In genomic region chr13:27264181-27264580, GRCh38 we compare ENCODE assay signal across 8 cellular contexts. TPM values are rescaled to one million over a fixed set of nuclear protein-coding genes. Genes with fewer than 3 reads are reported as not detected.
DNase-seq lines count a peak whose midpoint lies in the region; ATAC-seq and TF ChIP-seq lines count a peak whose summit lies in the region.

No MANE protein-coding gene starts in this region.

- DNase-seq in COR-L47 (lab: John Stamatoyannopoulos, UW) = peak; percentile 34
- peak; percentile 35 for DNase-seq in NCI-H2171 (lab: John Stamatoyannopoulos, UW)
- peak; percentile 21 for DNase-seq in epidermal melanocyte (ENCODE audit: insufficient read length, low spot score)
- DNase-seq in neural crest cell (ENCODE audit: low read depth, low spot score) = no peak
- no peak for DNase-seq in HT-29 (ENCODE audit: low spot score)

- peak overlapping the region; percentile 28 for H3K4me3 Mint-ChIP-seq in neural crest cell

- H3K36me3 Mint-ChIP-seq in neural crest cell (ENCODE audit: low read depth) = no peaks in the 10 kb centered on the region

- no peaks in the 10 kb centered on the region for H3K9me3 Mint-ChIP-seq in neural crest cell

- TF ChIP-seq CTCF in neural crest cell (conservative IDR thresholded peaks at IDR 0.05) = no peak

- no peak overlapping the region for H3K27ac Mint-ChIP-seq in neural crest cell (ENCODE audit: unreplicated experiment)

- peaks cover 25% of the 10 kb centered on the region for H3K4me1 Mint-ChIP-seq in neural crest cell

- H3K27me3 Mint-ChIP-seq in neural crest cell (ENCODE audit: low read depth) = peaks cover 3% of the 10 kb centered on the region

- no peak for ATAC-seq in HG03039 (IDR thresholded peaks at IDR 0.05; ENCODE audit: unreplicated experiment)
- ATAC-seq in GM21723 (IDR thresholded peaks at IDR 0.05; ENCODE audit: unreplicated experiment) = no peak
- no peak for ATAC-seq in HG03521 (IDR thresholded peaks at IDR 0.05; ENCODE audit: unreplicated experiment)

RNA-seq across cellular contexts. Expression of gene RASL11A, which starts 6.4 kb away (rescaled TPM):
- total RNA-seq in neural crest cell = 1.3 and 1.9 TPM in 2 replicates
- 23.9 and 30.0 TPM in 2 replicates for total RNA-seq in HT-29 (2014; rRNA removed; shearing (Covaris generic))

RNA-seq across cellular contexts. Expression of gene RPL21, which starts 12.8 kb away (rescaled TPM):
- 1,080 and 1,081 TPM in 2 replicates for total RNA-seq in neural crest cell
- total RNA-seq in HT-29 (2014; rRNA removed; shearing (Covaris generic)) = 1,125 and 1,306 TPM in 2 replicates

Comparison
In these comparisons a context has a peak if more than half of its experiments do, and no peak if none do; other contexts are left out.
1. DNase-seq: peak in COR-L47 (single experiment), NCI-H2171 (single experiment) and epidermal melanocyte (single experiment); none in neural crest cell (single experiment) and HT-29 (single experiment).